ENCODE assay signal across 2 cellular contexts in the genomic region with DNA sequence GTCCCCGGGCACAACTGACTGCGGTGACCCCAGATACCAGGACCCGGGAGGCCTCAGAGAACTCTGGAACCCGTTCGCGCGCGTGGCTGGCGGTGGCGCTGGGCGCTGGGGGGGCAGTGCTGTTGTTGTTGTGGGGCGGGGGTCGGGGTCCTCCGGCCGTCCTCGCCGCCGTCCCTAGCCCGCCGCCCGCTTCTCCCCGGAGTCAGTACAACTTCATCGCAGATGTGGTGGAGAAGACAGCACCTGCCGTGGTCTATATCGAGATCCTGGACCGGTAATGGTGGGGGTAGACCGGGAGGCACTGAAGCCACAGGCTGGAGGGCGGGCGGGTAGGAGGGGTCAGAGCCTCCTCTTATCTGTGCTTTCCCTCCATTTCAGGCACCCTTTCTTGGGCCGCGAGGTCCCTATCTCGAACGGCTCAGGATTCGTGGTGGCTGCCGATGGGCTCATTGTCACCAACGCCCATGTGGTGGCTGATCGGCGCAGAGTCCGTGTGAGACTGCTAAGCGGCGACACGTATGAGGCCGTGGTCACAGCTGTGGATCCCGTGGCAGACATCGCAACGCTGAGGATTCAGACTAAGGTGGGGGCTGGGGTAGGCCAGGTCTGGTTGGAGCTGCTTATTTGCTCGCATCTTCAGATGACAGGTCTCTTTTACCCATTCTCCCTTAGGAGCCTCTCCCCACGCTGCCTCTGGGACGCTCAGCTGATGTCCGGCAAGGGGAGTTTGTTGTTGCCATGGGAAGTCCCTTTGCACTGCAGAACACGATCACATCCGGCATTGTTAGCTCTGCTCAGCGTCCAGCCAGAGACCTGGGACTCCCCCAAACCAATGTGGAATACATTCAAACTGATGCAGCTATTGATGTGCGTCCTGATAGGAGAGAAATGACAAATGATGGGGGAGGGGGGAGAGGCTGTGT.
TF ChIP-seq lines count a peak whose summit lies in the region.

No MANE protein-coding gene starts in this region.

TF ChIP-seq in Ishikawa, 13 proteins besides CTCF, POLR2A, EP300 and RAD21:
- TF ChIP-seq, protein P1, sequence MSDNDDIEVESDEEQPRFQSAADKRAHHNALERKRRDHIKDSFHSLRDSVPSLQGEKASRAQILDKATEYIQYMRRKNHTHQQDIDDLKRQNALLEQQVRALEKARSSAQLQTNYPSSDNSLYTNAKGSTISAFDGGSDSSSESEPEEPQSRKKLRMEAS (IDR thresholded peaks at IDR 0.05) = peak; percentile 81
- peak; percentile 48; the same call in 1 of the 2 replicates for TF ChIP-seq ZBTB7A (IDR thresholded peaks at IDR 0.05; ENCODE audit: low read depth)
- no peak for TF ChIP-seq EGR1 (IDR thresholded peaks at IDR 0.05)

TF ChIP-seq in H1, 55 proteins besides CTCF, POLR2A, EP300 and RAD21:
- TF ChIP-seq, protein P1 (IDR thresholded peaks at IDR 0.05) = peak; percentile 68
- TF ChIP-seq EZH2 (IDR thresholded peaks at IDR 0.05; ENCODE audit: low read depth, low read length, severe bottlenecking) = peak; percentile 12
- no peak for TF ChIP-seq KDM4A (IDR thresholded peaks at IDR 0.05; ENCODE audit: low read depth, low read length, severe bottlenecking)
- peak; percentile 38; the same call in 1 of the 2 replicates for TF ChIP-seq PHF8 (conservative IDR thresholded peaks at IDR 0.05; ENCODE audit: low read depth, low read length)
- TF ChIP-seq, protein P2, sequence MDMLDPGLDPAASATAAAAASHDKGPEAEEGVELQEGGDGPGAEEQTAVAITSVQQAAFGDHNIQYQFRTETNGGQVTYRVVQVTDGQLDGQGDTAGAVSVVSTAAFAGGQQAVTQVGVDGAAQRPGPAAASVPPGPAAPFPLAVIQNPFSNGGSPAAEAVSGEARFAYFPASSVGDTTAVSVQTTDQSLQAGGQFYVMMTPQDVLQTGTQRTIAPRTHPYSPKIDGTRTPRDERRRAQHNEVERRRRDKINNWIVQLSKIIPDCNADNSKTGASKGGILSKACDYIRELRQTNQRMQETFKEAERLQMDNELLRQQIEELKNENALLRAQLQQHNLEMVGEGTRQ (IDR thresholded peaks at IDR 0.05; ENCODE audit: low read length) = no peak
- TF ChIP-seq, protein P3, sequence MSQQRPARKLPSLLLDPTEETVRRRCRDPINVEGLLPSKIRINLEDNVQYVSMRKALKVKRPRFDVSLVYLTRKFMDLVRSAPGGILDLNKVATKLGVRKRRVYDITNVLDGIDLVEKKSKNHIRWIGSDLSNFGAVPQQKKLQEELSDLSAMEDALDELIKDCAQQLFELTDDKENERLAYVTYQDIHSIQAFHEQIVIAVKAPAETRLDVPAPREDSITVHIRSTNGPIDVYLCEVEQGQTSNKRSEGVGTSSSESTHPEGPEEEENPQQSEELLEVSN (IDR thresholded peaks at IDR 0.05) = peak; percentile 92
- TF ChIP-seq BRCA1 (IDR thresholded peaks at IDR 0.05; ENCODE audit: low read depth, low read length) = no peak
